34 cellular contexts compared by ENCODE assay signal in the genomic region with DNA sequence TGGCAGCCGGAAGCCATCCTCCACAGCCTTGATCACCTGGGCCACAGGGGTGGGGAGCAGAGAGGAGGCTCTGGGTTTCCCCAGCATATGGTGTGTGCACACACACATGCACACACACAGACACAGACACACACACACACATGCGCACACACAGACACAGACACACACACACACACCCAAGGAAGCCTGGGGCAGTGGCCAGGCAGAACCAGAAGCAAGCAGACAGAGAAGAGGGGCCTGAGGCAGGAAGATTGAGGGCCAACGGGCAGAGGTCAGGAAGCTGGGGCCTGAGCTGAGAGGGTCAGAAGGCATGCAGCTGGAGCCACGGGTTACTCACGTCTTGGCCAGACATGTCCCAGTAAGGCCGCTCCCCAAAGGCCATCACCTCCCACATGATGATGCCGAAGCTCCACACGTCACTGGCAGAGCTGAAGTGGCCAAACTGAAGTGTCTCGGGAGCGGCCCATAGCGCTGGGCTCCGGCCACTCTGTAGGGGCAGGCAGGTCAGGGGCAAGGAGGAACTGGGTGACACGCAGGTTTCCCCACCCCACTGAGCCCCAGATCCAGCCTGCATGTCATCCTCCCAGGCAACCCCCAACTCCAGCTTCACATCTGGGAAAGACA. TPM values are rescaled to one million over a fixed set of nuclear protein-coding genes. Genes with fewer than 3 reads are reported as not detected.
"Had no signal": no experiment of that assay in that cellular context is flagged by ENCODE, and none has a peak within 500 bp of the region (broad histone marks: within the 10 kb centered on the region; RNA-seq: fewer than 3 reads in every experiment).

No MANE protein-coding gene starts in this region.

- H3K36me3 ChIP-seq: adrenal gland, cardiac muscle cell, heart right ventricle, lower lobe of right lung, transverse colon had no signal

- DNase-seq: activated CD4-positive, alpha-beta T cell treated with anti-CD3 and anti-CD28 coated beads for 4 hours; activated CD4-positive, alpha-beta T cell treated with anti-CD3 and anti-CD28 coated beads, Interleukin-2, amount 50 U/mL, for 48 hours; activated CD8-positive, alpha-beta memory T cell treated with anti-CD3 and anti-CD28 coated beads, Interleukin-2, amount 50 U/mL, for 4 hours; activated effector memory CD4-positive, alpha-beta T cell treated with anti-CD3 and anti-CD28 coated beads, Interleukin-2, amount 50 U/mL, for 16 hours; activated naive CD4-positive, alpha-beta T cell treated with anti-CD3 and anti-CD28 coated beads for 36 hours; activated naive CD8-positive, alpha-beta T cell treated with anti-CD3 and anti-CD28 coated beads for 36 hours; activated T-cell treated with anti-CD3 and anti-CD28 coated beads, Interleukin-2, amount 50 U/mL, for 1 hour; aorta; cortex of kidney; effector memory CD8-positive, alpha-beta T cell; foreskin melanocyte; heart right ventricle; lower lobe of right lung; mesendoderm; mucosa of descending colon; right cardiac atrium; stimulated activated CD4-positive, alpha-beta T cell treated with anti-CD3 and anti-CD28 coated beads, Interleukin-2, amount 100 ng/mL, for 48 hours; stimulated activated naive CD4-positive, alpha-beta T cell treated with Interleukin-2 at 50 U/mL for 16 hours; SW 1271; T-helper 9 cell; testis; transverse colon had no signal

- H3K79me2 ChIP-seq: parathyroid adenoma had no signal

- H3K9me3 ChIP-seq: adrenal gland, body of pancreas, heart right ventricle, lower lobe of right lung, mucosa of descending colon, testis, transverse colon had no signal

- H3K4me3 ChIP-seq: adrenal gland, body of pancreas, cardiac muscle cell, heart right ventricle, lower lobe of right lung, mucosa of descending colon, testis, transverse colon had no signal

- H3K36me3 Mint-ChIP-seq: activated naive CD8-positive, alpha-beta T cell treated with anti-CD3 and anti-CD28 coated beads for 36 hours had no signal

- H3K4me1 Mint-ChIP-seq: activated naive CD8-positive, alpha-beta T cell treated with anti-CD3 and anti-CD28 coated beads for 36 hours; nephron had no signal

- H3K27ac ChIP-seq: adrenal gland, body of pancreas, cardiac muscle cell, heart right ventricle, lower lobe of right lung, parathyroid adenoma, testis, transverse colon, VCaP had no signal

- H3K27ac Mint-ChIP-seq: activated naive CD4-positive, alpha-beta T cell treated with anti-CD3 and anti-CD28 coated beads for 36 hours; activated naive CD8-positive, alpha-beta T cell treated with anti-CD3 and anti-CD28 coated beads for 36 hours; activated T-helper 1 cell treated with anti-CD3 and anti-CD28 coated beads, Interleukin-12 subunit alpha, Interleukin-12 subunit beta, Interleukin-2, Interleukin-4 antibody, amounts not matched to agents 30 ng/mL and 10 ng/mL and 1 ng/mL, durations not matched to agents 14 hours and 24 hours and 36 hours; effector memory CD8-positive, alpha-beta T cell; nephron; T-helper 1 cell treated with Interleukin-12 subunit alpha and Interleukin-12 subunit beta and Interleukin-4 antibody, amounts not matched to agents 30 μg/mL and 1 μg/mL, for 36 hours had no signal

- H3K27me3 ChIP-seq: adrenal gland, body of pancreas, cardiac muscle cell, testis, transverse colon had no signal

- H3K4me3 Mint-ChIP-seq: activated naive CD4-positive, alpha-beta T cell treated with anti-CD3 and anti-CD28 coated beads for 36 hours; activated naive CD8-positive, alpha-beta T cell treated with anti-CD3 and anti-CD28 coated beads for 36 hours; activated T-helper 1 cell treated with anti-CD3 and anti-CD28 coated beads, Interleukin-12 subunit alpha, Interleukin-12 subunit beta, Interleukin-2, Interleukin-4 antibody, amounts not matched to agents 30 ng/mL and 10 ng/mL and 1 ng/mL, durations not matched to agents 14 hours and 24 hours and 36 hours; effector memory CD8-positive, alpha-beta T cell; nephron; T-helper 1 cell treated with Interleukin-12 subunit alpha and Interleukin-12 subunit beta and Interleukin-4 antibody, amounts not matched to agents 30 μg/mL and 1 μg/mL, for 36 hours had no signal

- H3K4me1 ChIP-seq: adrenal gland, body of pancreas, lower lobe of right lung, parathyroid adenoma, testis, transverse colon had no signal

- H3K9ac ChIP-seq: parathyroid adenoma had no signal

- H3K9me3 Mint-ChIP-seq: activated naive CD4-positive, alpha-beta T cell treated with anti-CD3 and anti-CD28 coated beads for 36 hours; activated naive CD8-positive, alpha-beta T cell treated with anti-CD3 and anti-CD28 coated beads for 36 hours; activated T-helper 1 cell treated with anti-CD3 and anti-CD28 coated beads, Interleukin-12 subunit alpha, Interleukin-12 subunit beta, Interleukin-2, Interleukin-4 antibody, amounts not matched to agents 30 ng/mL and 10 ng/mL and 1 ng/mL, durations not matched to agents 14 hours and 24 hours and 36 hours; effector memory CD8-positive, alpha-beta T cell; nephron; T-helper 1 cell treated with Interleukin-12 subunit alpha and Interleukin-12 subunit beta and Interleukin-4 antibody, amounts not matched to agents 30 μg/mL and 1 μg/mL, for 36 hours had no signal

- FAIRE-seq: endothelial cell of umbilical vein, TTC549 had no signal

- H2AFZ ChIP-seq: parathyroid adenoma had no signal

RNA-seq across cellular contexts. Expression of a gene that starts 27.4 kb away (rescaled TPM):
- total RNA-seq: body of pancreas had no signal

RNA-seq across cellular contexts. Expression of a gene that starts 45.2 kb away (rescaled TPM):
- total RNA-seq: activated naive CD8-positive, alpha-beta T cell treated with anti-CD3 and anti-CD28 coated beads for 36 hours; cardiac muscle cell; endothelial cell of umbilical vein; myocyte; skeletal muscle tissue had no signal
- polyA plus RNA-seq: endothelial cell of umbilical vein had no signal
